In the genomic region with DNA sequence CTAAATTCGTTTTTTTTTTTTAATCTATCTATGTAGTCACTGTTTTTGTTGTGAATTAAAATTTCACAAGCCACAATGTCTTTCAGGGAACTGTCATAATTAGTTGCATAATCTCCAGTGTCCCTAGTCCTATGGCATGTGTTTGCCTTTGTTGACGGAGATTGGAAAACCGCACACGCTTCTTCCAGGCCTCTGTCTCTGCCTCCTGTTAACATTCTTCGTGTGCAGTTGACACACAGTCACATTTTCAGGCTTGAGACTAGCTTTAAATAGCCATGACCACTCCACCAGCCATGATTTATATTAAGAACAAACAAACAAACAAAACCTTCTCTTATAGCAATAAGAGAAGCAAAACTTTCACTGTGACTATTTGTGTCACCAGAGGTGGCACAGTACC, we compare ENCODE assay signal across 22 cellular contexts.
A peak's percentile ranks its signal among the peaks of the same experiment; 100 is the strongest.
DNase-seq lines count a peak whose midpoint lies in the region; ATAC-seq and TF ChIP-seq lines count a peak whose summit lies in the region.
"Had no signal": no experiment of that assay in that cellular context is flagged by ENCODE, and none has a peak within 500 bp of the region (broad histone marks: within the 10 kb centered on the region; RNA-seq: fewer than 3 reads in every experiment).

No MANE protein-coding gene starts in this region.

- H3K27me3 ChIP-seq in IMR-90 (ENCODE audit: control insufficient read depth, insufficient read depth, low read length) (no peaks in the 10 kb centered on the region), esophagus muscularis mucosa (no peaks in the 10 kb centered on the region), mesenchymal stem cell (ENCODE audit: control insufficient read depth in 1 of 2, insufficient read depth in 1 of 2, low read length in 2 of 2) (no peaks in the 10 kb centered on the region), skeletal muscle tissue (ENCODE audit: control insufficient read depth in 3 of 3, insufficient read depth in 3 of 3, low read length in 3 of 3) (no peaks in the 10 kb centered on the region)

- POLR2A ChIA-PET in IMR-90 (lab: Charles Lee; ENCODE audit: unreplicated experiment): no interaction called here

- H3K27ac ChIP-seq in IMR-90 (ENCODE audit: insufficient read depth, low read length) (no peak overlapping the region), esophagus muscularis mucosa (replicated peaks in 1 of 4) (peak overlapping the region; percentile 24 to 56 (median 46)), mesenchymal stem cell (ENCODE audit: low read length, poor library complexity, severe bottlenecking) (no peak overlapping the region), skeletal muscle tissue (ENCODE audit: low read depth, low read length) (peak overlapping the region; percentile 19)
- H3K27ac ChIP-seq: A549 had no signal

- H2BK12ac ChIP-seq in mesenchymal stem cell (ENCODE audit: low read length in 2 of 2): no peak overlapping the region

- H3K56ac ChIP-seq in IMR-90 (ENCODE audit: extremely low read depth, insufficient read depth, low read length): no peak overlapping the region

- H3K9me3 ChIP-seq in IMR-90 (ENCODE audit: control insufficient read depth, insufficient read depth, low read length) (no peaks in the 10 kb centered on the region), esophagus muscularis mucosa (no peaks in the 10 kb centered on the region), mesenchymal stem cell (ENCODE audit: control insufficient read depth, low read length) (no peaks in the 10 kb centered on the region), skeletal muscle tissue (ENCODE audit: control insufficient read depth in 3 of 3, low read length in 3 of 3) (no peaks in the 10 kb centered on the region)
- H3K9me3 ChIP-seq: A549, Caco-2 had no signal

- TF ChIP-seq RAD21 in IMR-90 (IDR thresholded peaks at IDR 0.05; ENCODE audit: low read length): no peak

- peaks cover 23% of the 10 kb centered on the region for H3K9me1 ChIP-seq in IMR-90 (ENCODE audit: insufficient read depth, low read length)

- ATAC-seq in IMR-90 (ENCODE audit: low read depth): no peak
- no peak for ATAC-seq in GM19455 (IDR thresholded peaks at IDR 0.05; ENCODE audit: unreplicated experiment)
- ATAC-seq: A549; CD8-positive, alpha-beta T cell; HCT116; PC-3 had no signal

- no peaks in the 10 kb centered on the region for H4K20me1 ChIP-seq in IMR-90 (ENCODE audit: insufficient read depth, low read length)

- intact Hi-C loops in IMR-90 (cut with micrococcal nuclease): no loop called here
- intact Hi-C loops in esophagus muscularis mucosa (cut with DNase I): loop anchor here (10.0 kb wide), 1 partner anchor 174 kb away; a partner anchor contains a TSS

- no peak for TF ChIP-seq POLR2A in IMR-90 (IDR thresholded peaks at IDR 0.05; ENCODE audit: low read depth, low read length)
- no peak for TF ChIP-seq POLR2A in esophagus muscularis mucosa (IDR thresholded peaks at IDR 0.05; ENCODE audit: low read depth)

- H4K91ac ChIP-seq in IMR-90 (ENCODE audit: insufficient read depth, low read depth, low read length) (no peak overlapping the region), mesenchymal stem cell (ENCODE audit: low read length) (no peak overlapping the region)

- peak overlapping the region; percentile 51; the same call in 1 of the 2 replicates for H3K4ac ChIP-seq in IMR-90 (ENCODE audit: low read depth, low read length)
- H3K4ac ChIP-seq in mesenchymal stem cell (ENCODE audit: low read depth in 1 of 2, low read length in 2 of 2): no peak overlapping the region

- H3K4me2 ChIP-seq in IMR-90 (ENCODE audit: low read depth, low read length) (no peak overlapping the region), mesenchymal stem cell (ENCODE audit: low read length, poor library complexity, severe bottlenecking) (no peak overlapping the region)
- H3K4me2 ChIP-seq: A549 had no signal

- H4K5ac ChIP-seq in IMR-90 (ENCODE audit: low read depth, low read length): no peak overlapping the region

- H3K23ac ChIP-seq in IMR-90 (ENCODE audit: low read depth, low read length) (peak overlapping the region; percentile 14; the same call in 1 of the 2 replicates), mesenchymal stem cell (ENCODE audit: low read length in 2 of 2) (no peak overlapping the region)

- H3K14ac ChIP-seq in IMR-90 (replicated peaks; ENCODE audit: low read depth, low read length) (no peak overlapping the region; the same call in 1 of the 2 replicates), mesenchymal stem cell (ENCODE audit: low read length in 2 of 2) (no peak overlapping the region)

- CTCF ChIA-PET in IMR-90 (lab: Yijun Ruan, JAX): interaction anchor here (1.5 kb wide), 1 partner anchor 113 kb away, joined by 3 read pairs; no protein-coding TSS in a partner anchor

- TF ChIP-seq CTCF in IMR-90 (conservative IDR thresholded peaks at IDR 0.05; ENCODE audit: low read depth, low read length) (no peak), esophagus muscularis mucosa (IDR thresholded peaks at IDR 0.05) (no peak)

- H4K8ac ChIP-seq in IMR-90 (ENCODE audit: low read depth in 2 of 2, low read length in 2 of 2) (no peak overlapping the region), mesenchymal stem cell (ENCODE audit: low read length) (no peak overlapping the region)

- H2BK15ac ChIP-seq in IMR-90 (ENCODE audit: low read depth, low read length): no peak overlapping the region
- no peak overlapping the region for H2BK15ac ChIP-seq in mesenchymal stem cell (ENCODE audit: low read depth, poor library complexity, severe bottlenecking)

- H3K79me1 ChIP-seq in IMR-90 (ENCODE audit: low read depth in 1 of 2, low read length in 2 of 2) (peaks cover 17 to 50% of the 10 kb centered on the region in 2 experiments; a peak in 3 of 4 replicates), mesenchymal stem cell (replicated peaks; ENCODE audit: low read length, poor library complexity, severe bottlenecking) (peaks cover 9% of the 10 kb centered on the region)

- H2AK5ac ChIP-seq in IMR-90 (ENCODE audit: low read depth, low read length): no peak overlapping the region
- no peak overlapping the region for H2AK5ac ChIP-seq in mesenchymal stem cell (ENCODE audit: low read length, severe bottlenecking)

- dilution Hi-C loops in IMR-90 (cut with HindIII; ENCODE audit: low sequenced_read_pairs, unreplicated experiment): no loop called here

- DNase-seq in IMR-90 (no peak), esophagus muscularis mucosa (ENCODE audit: extremely low spot score) (no peak), mesenchymal stem cell (peak; percentile 82), T1000 (lab: John Stamatoyannopoulos, UW) (no peak), NCI-H446 (lab: John Stamatoyannopoulos, UW) (no peak)
- DNase-seq: C1 segment of cervical spinal cord; Caco-2; CD8-positive, alpha-beta T cell; Kasumi-1; MV-4-11; NCI-H1105; NCI-H1436 treated with DMSO at 0.1 percent for 48 hours; NCI-H187 treated with DMSO at 0.1 percent for 48 hours; NCI-H446 treated with DMSO at 0.1 percent for 48 hours; NCI-H526; NK-92 treated with Interleukin-12 subunit alpha and Interleukin-12 subunit beta, amount 100 ng/mL, for 24 hours; PC-3; SHP77 had no signal

- no peak overlapping the region for H2AK9ac ChIP-seq in IMR-90 (replicated peaks; ENCODE audit: low read depth, low read length, poor library complexity)

- peak overlapping the region; percentile 13; the same call in 1 of the 2 replicates for H2BK120ac ChIP-seq in IMR-90 (ENCODE audit: low read depth, low read length)
- no peak overlapping the region for H2BK120ac ChIP-seq in mesenchymal stem cell (ENCODE audit: low read depth, low read length)

- no TSS peak for BruUV-seq in IMR-90 (replicated peaks; lab: Mats Ljungman, UMichigan)

- no peak overlapping the region for H3K9ac ChIP-seq in IMR-90 (ENCODE audit: low read depth, low read length)
- no peak overlapping the region for H3K9ac ChIP-seq in mesenchymal stem cell (ENCODE audit: low read length)
- no peak overlapping the region for H3K9ac ChIP-seq in skeletal muscle tissue (ENCODE audit: low read depth in 1 of 3, low read length in 3 of 3)

- in situ Hi-C loops in IMR-90 (cut with MboI; ENCODE audit: low sequenced_read_pairs): no loop called here

- H3K4me1 ChIP-seq in IMR-90 (ENCODE audit: control insufficient read depth, insufficient read depth, low read length) (peaks cover 2% of the 10 kb centered on the region; the same call in 1 of the 2 replicates), esophagus muscularis mucosa (peaks cover 0 to 46% (median 40%) of the 10 kb centered on the region in 4 donors), mesenchymal stem cell (ENCODE audit: control insufficient read depth, insufficient read depth, low read depth, low read length) (peaks cover 6% of the 10 kb centered on the region), skeletal muscle tissue (ENCODE audit: control insufficient read depth in 3 of 3, insufficient read depth in 3 of 3, low read length in 3 of 3) (peaks cover 0 to 2% (median 0%) of the 10 kb centered on the region in 3 donors)
- H3K4me1 ChIP-seq: A549, Caco-2 had no signal

- H2AFZ ChIP-seq in IMR-90 (replicated peaks; ENCODE audit: low read length, poor library complexity) (no peak overlapping the region), mesenchymal stem cell (ENCODE audit: low read depth, low read length) (no peak overlapping the region)

- H2BK20ac ChIP-seq in IMR-90 (ENCODE audit: low read depth, low read length): peak overlapping the region; percentile 67

- H3K36me3 ChIP-seq in IMR-90 (ENCODE audit: control insufficient read depth, insufficient read depth, low read length) (peaks cover 54% of the 10 kb centered on the region), esophagus muscularis mucosa (peaks cover 47 to 86% (median 59%) of the 10 kb centered on the region in 4 donors), mesenchymal stem cell (ENCODE audit: control insufficient read depth in 1 of 2, insufficient read depth in 2 of 2, low read depth in 1 of 2, low read length in 2 of 2) (peaks cover 21 to 95% of the 10 kb centered on the region in 2 experiments), skeletal muscle tissue (ENCODE audit: control insufficient read depth in 3 of 3, insufficient read depth in 3 of 3, low read length in 3 of 3) (peaks cover 0 to 27% (median 12%) of the 10 kb centered on the region in 3 donors)

- no peak overlapping the region for H2BK5ac ChIP-seq in IMR-90 (ENCODE audit: low read depth, low read length, poor library complexity, severe bottlenecking)
- H2BK5ac ChIP-seq in mesenchymal stem cell (ENCODE audit: low read depth, low read length, poor library complexity, severe bottlenecking): no peak overlapping the region

- TF ChIP-seq EP300 in esophagus muscularis mucosa (IDR thresholded peaks at IDR 0.05): no peak

- H3K18ac ChIP-seq in IMR-90 (ENCODE audit: low read depth, low read length) (no peak overlapping the region), mesenchymal stem cell (ENCODE audit: low read depth in 1 of 2, low read length in 2 of 2) (no peak overlapping the region)

- WGBS in IMR-90 (ENCODE audit: extremely low coverage in 2 of 2, insufficient read length in 1 of 2), 2 experiments: 89% methylated on average over 4 of the region's 5 CpGs; no CpG with 5 or more reads in 1 of the 2 experiments
- 72% methylated on average over 5 of the region's 5 CpGs for WGBS in esophagus muscularis mucosa
- WGBS in mesenchymal stem cell: 78% methylated on average over 4 of the region's 5 CpGs

- H3K4me3 ChIP-seq in IMR-90 (ENCODE audit: insufficient read depth, low read depth, low read length) (no peak overlapping the region), esophagus muscularis mucosa (no peak overlapping the region), mesenchymal stem cell (ENCODE audit: insufficient read depth in 1 of 2, low read depth in 1 of 2, low read length in 2 of 2) (no peak overlapping the region), skeletal muscle tissue (ENCODE audit: low read length in 3 of 3) (no peak overlapping the region)
- H3K4me3 ChIP-seq: A549 had no signal

Comparison
In these comparisons a context has a peak if more than half of its experiments do, and no peak if none do; other contexts are left out.
1. H3K27ac ChIP-seq: peak in esophagus muscularis mucosa (4 of 4) and skeletal muscle tissue (single experiment); none in IMR-90 (single experiment) and mesenchymal stem cell (single experiment).